Comparison of ENCODE assay signal across 2 cellular contexts in the genomic region with DNA sequence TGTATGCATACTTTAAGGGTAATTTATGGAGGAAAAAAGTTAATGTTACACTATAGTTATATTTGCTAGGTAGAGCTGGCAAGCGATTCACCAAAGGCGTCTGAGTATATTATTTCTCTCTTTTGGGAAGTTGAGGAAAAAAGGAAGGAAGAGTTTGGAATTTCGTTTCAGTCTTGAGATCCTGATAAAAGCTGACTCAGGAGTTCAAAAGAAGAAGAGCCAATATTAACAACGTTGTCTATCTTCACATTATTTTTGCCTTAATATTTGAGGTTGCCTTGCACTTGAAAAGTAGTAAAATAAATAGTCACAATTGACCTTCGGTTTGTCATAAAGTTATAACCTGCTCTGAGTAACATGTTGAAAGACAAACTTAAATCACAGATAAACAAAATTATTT.
TF ChIP-seq lines count a peak whose summit lies in the region.

No MANE protein-coding gene starts in this region.

TF ChIP-seq in IMR-90, 13 proteins besides CTCF, POLR2A, EP300 and RAD21:
- TF ChIP-seq ELK1 (IDR thresholded peaks at IDR 0.05; ENCODE audit: borderline replicate concordance, low read depth, low read length) (no peak), FOS (IDR thresholded peaks at IDR 0.05; ENCODE audit: low read depth, low read length) (no peak), SMC3 (IDR thresholded peaks at IDR 0.05; ENCODE audit: low read depth, low read length) (no peak), RCOR1 (IDR thresholded peaks at IDR 0.05; ENCODE audit: insufficient replicate concordance, low read length) (no peak), MAFK (IDR thresholded peaks at IDR 0.05; ENCODE audit: low read depth, low read length) (peak; percentile 74)

TF ChIP-seq in H1, 55 proteins besides CTCF, POLR2A, EP300 and RAD21:
- TF ChIP-seq CTBP2 (IDR thresholded peaks at IDR 0.05; ENCODE audit: borderline replicate concordance, insufficient read depth, insufficient read length, low read length) (no peak), NRF1 (IDR thresholded peaks at IDR 0.05; ENCODE audit: low read depth, low read length) (no peak), RFX5 (IDR thresholded peaks at IDR 0.05; ENCODE audit: borderline replicate concordance, low read depth, low read length) (no peak), YY1 (IDR thresholded peaks at IDR 0.05; ENCODE audit: low read depth, low read length) (no peak), GTF2F1 (IDR thresholded peaks at IDR 0.05; ENCODE audit: borderline replicate concordance, low read depth, low read length) (no peak), RBBP5 (IDR thresholded peaks at IDR 0.05; ENCODE audit: borderline replicate concordance, low read depth, low read length) (no peak)
